26 cellular contexts compared by ENCODE assay signal in genomic region chr9:134031071-134031470, GRCh38. TPM values are rescaled to one million over a fixed set of nuclear protein-coding genes. Genes with fewer than 3 reads are reported as not detected.
A peak's percentile ranks its signal among the peaks of the same experiment; 100 is the strongest.
DNase-seq lines count a peak whose midpoint lies in the region; ATAC-seq and TF ChIP-seq lines count a peak whose summit lies in the region.
"Had no signal": no experiment of that assay in that cellular context is flagged by ENCODE, and none has a peak within 500 bp of the region (broad histone marks: within the 10 kb centered on the region; RNA-seq: fewer than 3 reads in every experiment).

No MANE protein-coding gene starts in this region.

- intact Hi-C loops in breast epithelium (cut with DNase I; ENCODE audit: low total_unique reads): no loop called here

- H3K4me3 Mint-ChIP-seq in chondrocyte (ENCODE audit: unreplicated experiment): no peak overlapping the region
- no peak overlapping the region for H3K4me3 Mint-ChIP-seq in nephron progenitor cell
- H3K4me3 Mint-ChIP-seq: CD4-positive, alpha-beta T cell; GM23338 had no signal

- no peaks in the 10 kb centered on the region for H3K9me3 ChIP-seq in breast epithelium
- H3K9me3 ChIP-seq: BLaER1, HAP-1 had no signal

- H3K27ac Mint-ChIP-seq in chondrocyte (ENCODE audit: unreplicated experiment) (no peak overlapping the region), nephron progenitor cell (peak overlapping the region; percentile 95)
- H3K27ac Mint-ChIP-seq: CD4-positive, alpha-beta T cell; GM23338; IgD-negative memory B cell had no signal

- H3K4me1 Mint-ChIP-seq in chondrocyte (ENCODE audit: low read depth) (peaks cover 8% of the 10 kb centered on the region), nephron progenitor cell (peaks cover 19% of the 10 kb centered on the region)

- H3K27me3 ChIP-seq in breast epithelium: no peaks in the 10 kb centered on the region
- H3K27me3 ChIP-seq: BLaER1 had no signal

- DNase-seq in activated effector memory CD4-positive, alpha-beta T cell treated with anti-CD3 and anti-CD28 coated beads, Interleukin-2, amount 50 U/mL, for 16 hours: peak; percentile 45
- no peak for DNase-seq in activated effector memory CD4-positive, alpha-beta T cell treated with Interleukin-2 at 50 U/mL for 16 hours
- DNase-seq in chondrocyte (ENCODE audit: low spot score) (peak; percentile 77), nephron progenitor cell (no peak), breast epithelium (ENCODE audit: low spot score in 2 of 2) (no peak), activated T-cell treated with anti-CD3 and anti-CD28 coated beads for 4 hours (no peak)
- DNase-seq: ACHN; CD4-positive, alpha-beta T cell; COR-L47; DMS 273 treated with DMSO at 0.1 percent for 48 hours; DMS79 treated with DMSO at 0.1 percent for 48 hours; Karpas-422; NCI-H1417; NCI-H187; NCI-H226; NCI-H510A treated with DMSO at 0.1 percent for 48 hours; NCI-H748 treated with DMSO at 0.1 percent for 48 hours; NK-92 treated with Interleukin-12 subunit alpha and Interleukin-12 subunit beta, amount 100 ng/mL, for 24 hours had no signal

- H3K36me3 Mint-ChIP-seq in chondrocyte (ENCODE audit: low read depth): peaks cover 20% of the 10 kb centered on the region
- peaks cover 58% of the 10 kb centered on the region for H3K36me3 Mint-ChIP-seq in nephron progenitor cell (ENCODE audit: low read depth)

- H3K36me3 ChIP-seq in breast epithelium: peaks cover 4% of the 10 kb centered on the region

- no peaks in the 10 kb centered on the region for H3K4me1 ChIP-seq in breast epithelium

- H3K27ac ChIP-seq in breast epithelium: no peak overlapping the region
- H3K27ac ChIP-seq: 22Rv1, BLaER1 had no signal

- no peak for TF ChIP-seq POLR2A in breast epithelium (IDR thresholded peaks at IDR 0.05)

- ATAC-seq in GM21717 (IDR thresholded peaks at IDR 0.05; ENCODE audit: unreplicated experiment) (no peak), HG03469 (IDR thresholded peaks at IDR 0.05; ENCODE audit: unreplicated experiment) (no peak)
- ATAC-seq: GM23338, SK-N-SH treated with all-trans-retinoic acid at 6 μM for 48 hours had no signal

- no peak for TF ChIP-seq CTCF in chondrocyte (IDR thresholded peaks at IDR 0.05)
- no peak for TF ChIP-seq CTCF in nephron progenitor cell (IDR thresholded peaks at IDR 0.05)
- no peak for TF ChIP-seq CTCF in breast epithelium (IDR thresholded peaks at IDR 0.05)

- H3K9me3 Mint-ChIP-seq in chondrocyte (ENCODE audit: low read depth) (no peaks in the 10 kb centered on the region), nephron progenitor cell (no peaks in the 10 kb centered on the region)
- H3K9me3 Mint-ChIP-seq: CD4-positive, alpha-beta T cell; GM23338; IgD-negative memory B cell had no signal

- no peak overlapping the region for H3K4me3 ChIP-seq in breast epithelium
- H3K4me3 ChIP-seq: BLaER1, GM23338, HAP-1 had no signal

- no peaks in the 10 kb centered on the region for H3K27me3 Mint-ChIP-seq in chondrocyte (ENCODE audit: low read depth)
- H3K27me3 Mint-ChIP-seq in nephron progenitor cell (ENCODE audit: low read depth, poor library complexity): no peaks in the 10 kb centered on the region
- H3K27me3 Mint-ChIP-seq: CD4-positive, alpha-beta T cell; IgD-negative memory B cell had no signal

RNA-seq across cellular contexts. Expression of gene BRD3OS, which starts 5.8 kb away (rescaled TPM):
- total RNA-seq in chondrocyte (13.7 to 27.6 TPM (median 15.7 TPM) in 3 replicates), breast epithelium (10 to 100 TPM; 11.1 to 14.4 (median 11.4) TPM)

RNA-seq across cellular contexts. Expression of gene BRD3, which starts 36.8 kb away (rescaled TPM):
- total RNA-seq in chondrocyte (48.7 to 59.0 TPM (median 49.0 TPM) in 3 replicates), breast epithelium (10 to 100 TPM; 21.6 to 26.2 (median 24.6) TPM)

RNA-seq across cellular contexts. Expression of gene VAV2, which starts 38.9 kb away (rescaled TPM):
- 17.7 to 34.2 TPM (median 19.3 TPM) in 3 replicates for total RNA-seq in chondrocyte
- total RNA-seq in breast epithelium: 1 to 10 TPM; 5.3 to 9.5 (median 8.8) TPM

Comparison
In these comparisons a context has a peak if more than half of its experiments do, and no peak if none do; other contexts are left out.
1. DNase-seq: peak in activated effector memory CD4-positive, alpha-beta T cell treated with anti-CD3 and anti-CD28 coated beads, Interleukin-2, amount 50 U/mL, for 16 hours (single experiment) and chondrocyte (single experiment); none in activated effector memory CD4-positive, alpha-beta T cell treated with Interleukin-2 at 50 U/mL for 16 hours (single experiment), nephron progenitor cell (single experiment), breast epithelium (0 of 2) and activated T-cell treated with anti-CD3 and anti-CD28 coated beads for 4 hours (single experiment).